36 cellular contexts compared by ENCODE assay signal in the genomic region with DNA sequence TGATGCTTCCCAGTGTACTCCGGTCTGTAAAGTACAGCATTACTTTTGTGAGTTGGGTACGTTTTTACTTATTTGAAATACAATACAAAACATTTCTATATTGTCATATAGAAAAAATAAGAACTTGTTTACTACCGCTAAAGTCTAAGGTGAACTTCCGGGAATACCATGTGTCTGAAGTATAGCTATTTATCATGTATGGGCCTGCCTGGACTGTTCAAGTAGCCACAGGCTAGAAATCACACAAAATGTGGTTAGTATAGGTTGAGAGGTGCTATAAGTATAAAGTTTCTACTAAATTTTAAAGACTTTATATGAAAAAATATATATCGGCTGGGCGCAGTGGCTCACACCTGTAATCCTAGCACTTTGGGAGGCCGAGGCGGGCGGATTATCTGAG.
"Had no signal": no experiment of that assay in that cellular context is flagged by ENCODE, and none has a peak within 500 bp of the region (broad histone marks: within the 10 kb centered on the region; RNA-seq: fewer than 3 reads in every experiment).

No MANE protein-coding gene starts in this region.

- H3K27me3 Mint-ChIP-seq: activated B cell treated with CpG ODN at 0.5 μM for 24 hours; activated CD4-positive, alpha-beta memory T cell treated with anti-CD3 and anti-CD28 coated beads for 36 hours; activated CD4-positive, alpha-beta T cell treated with anti-CD3 and anti-CD28 coated beads, Interleukin-2, amount 10 ng/mL, durations not matched to agents 24 days and 14 days; activated CD8-positive, alpha-beta T cell treated with anti-CD3 and anti-CD28 coated beads for 36 hours; activated naive CD8-positive, alpha-beta T cell treated with anti-CD3 and anti-CD28 coated beads for 36 hours; activated T-helper 17 cell treated with anti-CD3 and anti-CD28 coated beads, Interleukin-2, amount 50 U/mL, for 72 hours; central memory CD8-positive, alpha-beta T cell had no signal

- H3K4me3 ChIP-seq: adrenal gland, body of pancreas, breast epithelium, cardiac muscle cell had no signal

- ATAC-seq: activated CD8-positive, alpha-beta T cell treated with anti-CD3 and anti-CD28 coated beads for 36 hours; activated naive CD4-positive, alpha-beta T cell treated with anti-CD3 and anti-CD28 coated beads, Interleukin-2, amount 50 U/mL, for 72 hours; activated T-cell treated with anti-CD3 and anti-CD28 coated beads, Interleukin-2, amount 50 U/mL, for 4 hours; activated T-cell treated with anti-CD3 and anti-CD28 coated beads, Interleukin-2, amount 50 U/mL, for 72 hours; activated T-helper 17 cell treated with anti-CD3 and anti-CD28 coated beads, Interleukin-2, amount 50 U/mL, for 72 hours; body of pancreas had no signal

- DNase-seq: activated B cell treated with CpG ODN at 0.5 μM for 24 hours; activated CD4-positive, alpha-beta memory T cell treated with anti-CD3 and anti-CD28 coated beads for 36 hours; activated CD4-positive, alpha-beta T cell treated with anti-CD3 and anti-CD28 coated beads for 4 hours; activated CD4-positive, alpha-beta T cell treated with anti-CD3 and anti-CD28 coated beads, Interleukin-2, amount 10 ng/mL, durations not matched to agents 24 days and 14 days; activated CD4-positive, alpha-beta T cell treated with anti-CD3 and anti-CD28 coated beads, Interleukin-2, amount 50 U/mL, for 1 hour; activated CD4-positive, alpha-beta T cell treated with anti-CD3 and anti-CD28 coated beads, Interleukin-2, amount 50 U/mL, for 4 hours; activated CD4-positive, CD25-positive, alpha-beta regulatory T cell treated with anti-CD3 and anti-CD28 coated beads, Interleukin-2, amount 50 U/mL, for 72 hours; activated CD8-positive, alpha-beta memory T cell treated with anti-CD3 and anti-CD28 coated beads, Interleukin-2, amount 50 U/mL, for 4 hours; activated CD8-positive, alpha-beta T cell treated with anti-CD3 and anti-CD28 coated beads for 36 hours; activated effector memory CD4-positive, alpha-beta T cell treated with anti-CD3 and anti-CD28 coated beads, Interleukin-2, amount 50 U/mL, for 16 hours; activated gamma-delta T cell treated with Interleukin-2 at 50 U/mL for 16 hours; activated naive CD4-positive, alpha-beta T cell; activated naive CD4-positive, alpha-beta T cell treated with anti-CD3 and anti-CD28 coated beads for 36 hours; activated naive CD4-positive, alpha-beta T cell treated with anti-CD3 and anti-CD28 coated beads, Interleukin-2, amount 50 U/mL, for 16 hours; activated naive CD8-positive, alpha-beta T cell treated with anti-CD3 and anti-CD28 coated beads for 36 hours; activated T-cell treated with anti-CD3 and anti-CD28 coated beads for 4 hours; activated T-cell treated with anti-CD3 and anti-CD28 coated beads, Interleukin-2, amount 50 U/mL, for 1 hour; activated T-cell treated with anti-CD3 and anti-CD28 coated beads, Interleukin-2, amount 50 U/mL, for 4 hours; activated T-cell treated with anti-CD3 and anti-CD28 coated beads, Interleukin-2, amount 50 U/mL, for 72 hours; adrenal gland; amniotic stem cell; body of pancreas; brain microvascular endothelial cell; caudate nucleus; cerebellar nuclear complex; T-helper 1 cell; T-helper 2 cell; T-helper 9 cell had no signal

- H3K27ac Mint-ChIP-seq: activated B cell treated with CpG ODN at 0.5 μM for 24 hours; activated CD4-positive, alpha-beta memory T cell treated with anti-CD3 and anti-CD28 coated beads for 36 hours; activated CD4-positive, alpha-beta T cell treated with anti-CD3 and anti-CD28 coated beads, Interleukin-2, amount 10 ng/mL, durations not matched to agents 24 days and 14 days; activated CD8-positive, alpha-beta T cell treated with anti-CD3 and anti-CD28 coated beads for 36 hours; activated naive CD4-positive, alpha-beta T cell treated with anti-CD3 and anti-CD28 coated beads for 36 hours; activated naive CD4-positive, alpha-beta T cell treated with anti-CD3 and anti-CD28 coated beads, Interleukin-2, amount 50 U/mL, for 72 hours; activated naive CD8-positive, alpha-beta T cell treated with anti-CD3 and anti-CD28 coated beads for 36 hours; activated T-cell treated with anti-CD3 and anti-CD28 coated beads, Interleukin-2, amount 50 U/mL, for 72 hours; activated T-helper 1 cell treated with anti-CD3 and anti-CD28 coated beads, Interleukin-12 subunit alpha, Interleukin-12 subunit beta, Interleukin-2, Interleukin-4 antibody, amounts not matched to agents 30 ng/mL and 10 ng/mL and 1 ng/mL, durations not matched to agents 14 hours and 24 hours and 36 hours; activated T-helper 17 cell treated with anti-CD3 and anti-CD28 coated beads, Interleukin-2, amount 50 U/mL, for 72 hours; T-helper 1 cell treated with Interleukin-12 subunit alpha and Interleukin-12 subunit beta and Interleukin-4 antibody, amounts not matched to agents 30 μg/mL and 1 μg/mL, for 36 hours; T-helper 2 cell treated with Interferon-gamma antibody and Interleukin-4, amounts not matched to agents 5 μg/mL and 100 μg/mL, for 36 hours had no signal

- H3K9me3 Mint-ChIP-seq: activated B cell treated with CpG ODN at 0.5 μM for 24 hours; activated CD4-positive, alpha-beta memory T cell treated with anti-CD3 and anti-CD28 coated beads for 36 hours; activated CD4-positive, alpha-beta T cell treated with anti-CD3 and anti-CD28 coated beads, Interleukin-2, amount 10 ng/mL, durations not matched to agents 24 days and 14 days; activated CD8-positive, alpha-beta T cell treated with anti-CD3 and anti-CD28 coated beads for 36 hours; activated naive CD4-positive, alpha-beta T cell treated with anti-CD3 and anti-CD28 coated beads for 36 hours; activated naive CD4-positive, alpha-beta T cell treated with anti-CD3 and anti-CD28 coated beads, Interleukin-2, amount 50 U/mL, for 72 hours; activated naive CD8-positive, alpha-beta T cell treated with anti-CD3 and anti-CD28 coated beads for 36 hours; activated T-cell treated with anti-CD3 and anti-CD28 coated beads, Interleukin-2, amount 50 U/mL, for 4 hours; activated T-cell treated with anti-CD3 and anti-CD28 coated beads, Interleukin-2, amount 50 U/mL, for 72 hours; activated T-helper 1 cell treated with anti-CD3 and anti-CD28 coated beads, Interleukin-12 subunit alpha, Interleukin-12 subunit beta, Interleukin-2, Interleukin-4 antibody, amounts not matched to agents 30 ng/mL and 10 ng/mL and 1 ng/mL, durations not matched to agents 14 hours and 24 hours and 36 hours; activated T-helper 17 cell treated with anti-CD3 and anti-CD28 coated beads, Interleukin-2, amount 50 U/mL, for 72 hours; central memory CD8-positive, alpha-beta T cell; T-helper 1 cell treated with Interleukin-12 subunit alpha and Interleukin-12 subunit beta and Interleukin-4 antibody, amounts not matched to agents 30 μg/mL and 1 μg/mL, for 36 hours; T-helper 2 cell treated with Interferon-gamma antibody and Interleukin-4, amounts not matched to agents 5 μg/mL and 100 μg/mL, for 36 hours had no signal

- H3K4me1 Mint-ChIP-seq: activated B cell treated with CpG ODN at 0.5 μM for 24 hours; activated naive CD8-positive, alpha-beta T cell treated with anti-CD3 and anti-CD28 coated beads for 36 hours had no signal

- H3K4me3 Mint-ChIP-seq: activated B cell treated with CpG ODN at 0.5 μM for 24 hours; activated CD4-positive, alpha-beta memory T cell treated with anti-CD3 and anti-CD28 coated beads for 36 hours; activated CD4-positive, alpha-beta T cell treated with anti-CD3 and anti-CD28 coated beads, Interleukin-2, amount 10 ng/mL, durations not matched to agents 24 days and 14 days; activated CD8-positive, alpha-beta T cell treated with anti-CD3 and anti-CD28 coated beads for 36 hours; activated naive CD4-positive, alpha-beta T cell treated with anti-CD3 and anti-CD28 coated beads for 36 hours; activated naive CD8-positive, alpha-beta T cell treated with anti-CD3 and anti-CD28 coated beads for 36 hours; activated T-cell treated with anti-CD3 and anti-CD28 coated beads, Interleukin-2, amount 50 U/mL, for 4 hours; activated T-cell treated with anti-CD3 and anti-CD28 coated beads, Interleukin-2, amount 50 U/mL, for 72 hours; activated T-helper 1 cell treated with anti-CD3 and anti-CD28 coated beads, Interleukin-12 subunit alpha, Interleukin-12 subunit beta, Interleukin-2, Interleukin-4 antibody, amounts not matched to agents 30 ng/mL and 10 ng/mL and 1 ng/mL, durations not matched to agents 14 hours and 24 hours and 36 hours; activated T-helper 17 cell treated with anti-CD3 and anti-CD28 coated beads, Interleukin-2, amount 50 U/mL, for 72 hours; central memory CD8-positive, alpha-beta T cell; T-helper 1 cell treated with Interleukin-12 subunit alpha and Interleukin-12 subunit beta and Interleukin-4 antibody, amounts not matched to agents 30 μg/mL and 1 μg/mL, for 36 hours; T-helper 2 cell treated with Interferon-gamma antibody and Interleukin-4, amounts not matched to agents 5 μg/mL and 100 μg/mL, for 36 hours had no signal
